21 cellular contexts compared by ENCODE assay signal in genomic region chr14:61610900-61611299, GRCh38.
"Had no signal": no experiment of that assay in that cellular context is flagged by ENCODE, and none has a peak within 500 bp of the region (broad histone marks: within the 10 kb centered on the region; RNA-seq: fewer than 3 reads in every experiment).

No MANE protein-coding gene starts in this region.

- H3K27ac ChIP-seq: right atrium auricular region, SK-N-MC, stomach, upper lobe of left lung had no signal

- DNase-seq: activated CD4-positive, alpha-beta T cell treated with anti-CD3 and anti-CD28 coated beads for 48 hours; activated CD4-positive, CD25-positive, alpha-beta regulatory T cell; activated CD8-positive, alpha-beta T cell treated with anti-CD3 and anti-CD28 coated beads for 36 hours; activated effector memory CD4-positive, alpha-beta T cell treated with Interleukin-2 at 50 U/mL for 16 hours; activated T-cell treated with anti-CD3 and anti-CD28 coated beads, Interleukin-2, amount 50 U/mL, for 4 hours; cerebellar nuclear complex; effector CD4-positive, alpha-beta T cell; left cardiac atrium; nephron progenitor cell; nucleus accumbens; stimulated activated CD4-positive, alpha-beta T cell treated with anti-CD3 and anti-CD28 coated beads, Interleukin-15, amount 100 ng/mL, for 24 hours; stimulated activated CD4-positive, alpha-beta T cell treated with anti-CD3 and anti-CD28 coated beads, Interleukin-2, amount 100 ng/mL, for 48 hours; stomach; T-cell; T-helper 9 cell; upper lobe of left lung had no signal

- H3K4me3 ChIP-seq: right atrium auricular region, SK-N-MC, skin epidermis, stomach, upper lobe of left lung had no signal

- H3K27me3 ChIP-seq: right atrium auricular region, stomach, upper lobe of left lung had no signal

- H3K9me3 ChIP-seq: right atrium auricular region, stomach, upper lobe of left lung had no signal

- ATAC-seq: activated CD8-positive, alpha-beta T cell treated with anti-CD3 and anti-CD28 coated beads for 36 hours; activated T-cell treated with anti-CD3 and anti-CD28 coated beads, Interleukin-2, amount 50 U/mL, for 4 hours; left cardiac atrium; T-cell had no signal

- FAIRE-seq: bronchial epithelial cell, islet of Langerhans had no signal

- H3K36me3 ChIP-seq: right atrium auricular region, stomach, upper lobe of left lung had no signal
